8 cellular contexts compared by ENCODE assay signal in the genomic region with DNA sequence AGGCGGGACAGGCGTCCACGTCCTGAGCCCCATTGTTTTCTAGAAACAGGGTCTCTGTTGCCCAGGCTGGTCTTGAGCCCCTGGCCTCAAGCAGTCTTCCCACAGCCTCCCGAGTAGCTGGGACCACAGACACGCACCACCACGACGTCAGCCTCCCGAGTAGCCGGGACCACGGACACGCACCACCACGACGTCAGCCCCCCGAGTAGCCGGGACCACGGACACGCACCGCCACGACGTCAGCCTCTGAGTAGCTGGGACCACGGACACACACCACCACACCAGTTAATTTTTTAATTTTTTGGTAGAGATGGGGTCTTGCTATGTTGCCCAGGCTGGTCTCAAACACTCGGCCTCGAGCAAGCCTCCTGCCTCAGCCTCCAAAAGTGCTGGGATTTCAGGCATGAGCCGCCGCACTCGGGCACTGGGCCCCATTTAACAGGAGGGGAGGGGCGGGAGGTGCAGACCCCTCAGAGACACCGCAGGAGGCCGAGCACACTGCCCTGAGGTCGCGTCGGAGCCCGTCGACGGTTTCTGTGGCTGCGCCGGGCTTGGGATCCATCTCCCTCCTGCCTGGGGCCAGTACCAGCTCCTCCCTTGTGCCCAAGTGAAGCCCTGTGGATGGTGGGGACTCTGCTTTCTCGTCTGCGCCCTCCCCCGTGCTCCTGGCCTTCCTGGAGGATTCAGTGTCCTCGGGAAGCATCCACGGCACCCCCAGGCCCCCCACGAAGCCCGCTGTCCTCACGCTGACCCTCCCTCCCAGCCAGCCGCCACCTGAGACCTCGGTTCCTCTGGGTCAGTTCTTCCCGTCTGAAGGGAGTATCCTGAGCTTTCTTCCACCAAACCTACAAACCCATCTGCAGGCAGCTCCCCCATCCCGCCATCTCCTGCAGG.
"Had no signal": no experiment of that assay in that cellular context is flagged by ENCODE, and none has a peak within 500 bp of the region (broad histone marks: within the 10 kb centered on the region; RNA-seq: fewer than 3 reads in every experiment).

No MANE protein-coding gene starts in this region.

- DNase-seq: activated CD4-positive, alpha-beta memory T cell treated with anti-CD3 and anti-CD28 coated beads, Interleukin-2, amount 10 ng/mL, durations not matched to agents 7 days and 5 days; activated gamma-delta T cell treated with Interleukin-2 at 50 U/mL for 16 hours; activated naive CD8-positive, alpha-beta T cell treated with anti-CD3 and anti-CD28 coated beads, Interleukin-2, amount 10 ng/mL, durations not matched to agents 7 days and 5 days; activated T-cell treated with anti-CD3 and anti-CD28 coated beads, Interleukin-2, amount 50 U/mL, for 72 hours; aorta; endodermal cell; stimulated activated CD4-positive, alpha-beta T cell treated with anti-CD3 and anti-CD28 coated beads, Interleukin-2, amount 100 ng/mL, for 48 hours; stimulated activated CD8-positive, alpha-beta memory T cell treated with anti-CD3 and anti-CD28 coated beads, Interleukin-4, amount 100 ng/mL, for 48 hours had no signal

- ATAC-seq: activated T-cell treated with anti-CD3 and anti-CD28 coated beads, Interleukin-2, amount 50 U/mL, for 72 hours had no signal
